1 cellular context compared by ENCODE assay signal in the genomic region with DNA sequence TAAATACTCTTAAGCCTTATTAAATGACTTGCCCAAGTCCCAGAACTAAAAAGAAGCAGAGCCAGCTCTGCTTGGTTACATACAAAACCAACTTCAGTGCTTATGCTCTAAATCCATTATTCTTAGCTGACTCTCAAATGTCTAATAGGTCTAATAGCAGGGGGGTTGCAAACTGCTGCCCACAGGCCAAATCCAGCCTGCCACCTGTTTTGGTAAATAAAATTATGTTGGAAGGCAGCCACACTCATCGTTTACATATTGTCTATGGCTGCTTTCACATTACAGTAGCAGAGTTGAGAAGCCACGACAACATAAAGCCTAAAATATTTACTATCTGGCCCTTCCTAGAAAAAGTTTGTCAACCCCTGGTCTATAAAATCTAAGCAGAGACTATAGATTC.
TF ChIP-seq lines count a peak whose summit lies in the region.

No MANE protein-coding gene starts in this region.

TF ChIP-seq in HepG2, 621 proteins besides CTCF, POLR2A, EP300 and RAD21 (continued from another document):
- TF ChIP-seq, protein P1, sequence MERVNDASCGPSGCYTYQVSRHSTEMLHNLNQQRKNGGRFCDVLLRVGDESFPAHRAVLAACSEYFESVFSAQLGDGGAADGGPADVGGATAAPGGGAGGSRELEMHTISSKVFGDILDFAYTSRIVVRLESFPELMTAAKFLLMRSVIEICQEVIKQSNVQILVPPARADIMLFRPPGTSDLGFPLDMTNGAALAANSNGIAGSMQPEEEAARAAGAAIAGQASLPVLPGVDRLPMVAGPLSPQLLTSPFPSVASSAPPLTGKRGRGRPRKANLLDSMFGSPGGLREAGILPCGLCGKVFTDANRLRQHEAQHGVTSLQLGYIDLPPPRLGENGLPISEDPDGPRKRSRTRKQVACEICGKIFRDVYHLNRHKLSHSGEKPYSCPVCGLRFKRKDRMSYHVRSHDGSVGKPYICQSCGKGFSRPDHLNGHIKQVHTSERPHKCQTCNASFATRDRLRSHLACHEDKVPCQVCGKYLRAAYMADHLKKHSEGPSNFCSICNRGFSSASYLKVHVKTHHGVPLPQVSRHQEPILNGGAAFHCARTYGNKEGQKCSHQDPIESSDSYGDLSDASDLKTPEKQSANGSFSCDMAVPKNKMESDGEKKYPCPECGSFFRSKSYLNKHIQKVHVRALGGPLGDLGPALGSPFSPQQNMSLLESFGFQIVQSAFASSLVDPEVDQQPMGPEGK (CRISPR knock-in tag; IDR thresholded peaks at IDR 0.05), result no peak
- TF ChIP-seq TOPORS (CRISPR knock-in tag; IDR thresholded peaks at IDR 0.05), result no peak
- TF ChIP-seq ZNF335 (CRISPR knock-in tag; IDR thresholded peaks at IDR 0.05), result no peak
- no peak for TF ChIP-seq SMARCE1 (IDR thresholded peaks at IDR 0.05; ENCODE audit: borderline replicate concordance)
- no peak for TF ChIP-seq YEATS4 (CRISPR knock-in tag; IDR thresholded peaks at IDR 0.05; ENCODE audit: borderline replicate concordance)
- TF ChIP-seq ZNF678 (CRISPR knock-in tag; IDR thresholded peaks at IDR 0.05), result no peak
- TF ChIP-seq ZBTB42 (CRISPR knock-in tag; IDR thresholded peaks at IDR 0.05), result no peak
- no peak for TF ChIP-seq ZNF234 (CRISPR knock-in tag; conservative IDR thresholded peaks at IDR 0.05)
- TF ChIP-seq, protein P2, sequence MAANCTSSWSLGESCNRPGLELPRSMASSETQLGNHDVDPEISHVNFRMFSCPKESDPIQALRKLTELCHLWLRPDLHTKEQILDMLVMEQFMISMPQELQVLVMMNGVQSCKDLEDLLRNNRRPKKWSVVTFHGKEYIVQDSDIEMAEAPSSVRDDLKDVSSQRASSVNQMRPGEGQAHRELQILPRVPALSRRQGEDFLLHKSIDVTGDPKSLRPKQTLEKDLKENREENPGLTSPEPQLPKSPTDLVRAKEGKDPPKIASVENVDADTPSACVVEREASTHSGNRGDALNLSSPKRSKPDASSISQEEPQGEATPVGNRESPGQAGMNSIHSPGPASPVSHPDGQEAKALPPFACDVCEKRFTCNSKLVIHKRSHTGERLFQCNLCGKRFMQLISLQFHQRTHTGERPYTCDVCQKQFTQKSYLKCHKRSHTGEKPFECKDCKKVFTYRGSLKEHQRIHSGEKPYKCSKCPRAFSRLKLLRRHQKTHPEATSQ (CRISPR knock-in tag; IDR thresholded peaks at IDR 0.05; ENCODE audit: borderline replicate concordance), result no peak
- no peak for TF ChIP-seq ISX (CRISPR knock-in tag; conservative IDR thresholded peaks at IDR 0.05)
- no peak for TF ChIP-seq SRF (IDR thresholded peaks at IDR 0.05; ENCODE audit: low read depth, low read length)
- TF ChIP-seq MTF1 (CRISPR knock-in tag; IDR thresholded peaks at IDR 0.05), result no peak
- TF ChIP-seq ZNF496 (CRISPR knock-in tag; IDR thresholded peaks at IDR 0.05; ENCODE audit: insufficient replicate concordance), result no peak
- TF ChIP-seq, protein P3, sequence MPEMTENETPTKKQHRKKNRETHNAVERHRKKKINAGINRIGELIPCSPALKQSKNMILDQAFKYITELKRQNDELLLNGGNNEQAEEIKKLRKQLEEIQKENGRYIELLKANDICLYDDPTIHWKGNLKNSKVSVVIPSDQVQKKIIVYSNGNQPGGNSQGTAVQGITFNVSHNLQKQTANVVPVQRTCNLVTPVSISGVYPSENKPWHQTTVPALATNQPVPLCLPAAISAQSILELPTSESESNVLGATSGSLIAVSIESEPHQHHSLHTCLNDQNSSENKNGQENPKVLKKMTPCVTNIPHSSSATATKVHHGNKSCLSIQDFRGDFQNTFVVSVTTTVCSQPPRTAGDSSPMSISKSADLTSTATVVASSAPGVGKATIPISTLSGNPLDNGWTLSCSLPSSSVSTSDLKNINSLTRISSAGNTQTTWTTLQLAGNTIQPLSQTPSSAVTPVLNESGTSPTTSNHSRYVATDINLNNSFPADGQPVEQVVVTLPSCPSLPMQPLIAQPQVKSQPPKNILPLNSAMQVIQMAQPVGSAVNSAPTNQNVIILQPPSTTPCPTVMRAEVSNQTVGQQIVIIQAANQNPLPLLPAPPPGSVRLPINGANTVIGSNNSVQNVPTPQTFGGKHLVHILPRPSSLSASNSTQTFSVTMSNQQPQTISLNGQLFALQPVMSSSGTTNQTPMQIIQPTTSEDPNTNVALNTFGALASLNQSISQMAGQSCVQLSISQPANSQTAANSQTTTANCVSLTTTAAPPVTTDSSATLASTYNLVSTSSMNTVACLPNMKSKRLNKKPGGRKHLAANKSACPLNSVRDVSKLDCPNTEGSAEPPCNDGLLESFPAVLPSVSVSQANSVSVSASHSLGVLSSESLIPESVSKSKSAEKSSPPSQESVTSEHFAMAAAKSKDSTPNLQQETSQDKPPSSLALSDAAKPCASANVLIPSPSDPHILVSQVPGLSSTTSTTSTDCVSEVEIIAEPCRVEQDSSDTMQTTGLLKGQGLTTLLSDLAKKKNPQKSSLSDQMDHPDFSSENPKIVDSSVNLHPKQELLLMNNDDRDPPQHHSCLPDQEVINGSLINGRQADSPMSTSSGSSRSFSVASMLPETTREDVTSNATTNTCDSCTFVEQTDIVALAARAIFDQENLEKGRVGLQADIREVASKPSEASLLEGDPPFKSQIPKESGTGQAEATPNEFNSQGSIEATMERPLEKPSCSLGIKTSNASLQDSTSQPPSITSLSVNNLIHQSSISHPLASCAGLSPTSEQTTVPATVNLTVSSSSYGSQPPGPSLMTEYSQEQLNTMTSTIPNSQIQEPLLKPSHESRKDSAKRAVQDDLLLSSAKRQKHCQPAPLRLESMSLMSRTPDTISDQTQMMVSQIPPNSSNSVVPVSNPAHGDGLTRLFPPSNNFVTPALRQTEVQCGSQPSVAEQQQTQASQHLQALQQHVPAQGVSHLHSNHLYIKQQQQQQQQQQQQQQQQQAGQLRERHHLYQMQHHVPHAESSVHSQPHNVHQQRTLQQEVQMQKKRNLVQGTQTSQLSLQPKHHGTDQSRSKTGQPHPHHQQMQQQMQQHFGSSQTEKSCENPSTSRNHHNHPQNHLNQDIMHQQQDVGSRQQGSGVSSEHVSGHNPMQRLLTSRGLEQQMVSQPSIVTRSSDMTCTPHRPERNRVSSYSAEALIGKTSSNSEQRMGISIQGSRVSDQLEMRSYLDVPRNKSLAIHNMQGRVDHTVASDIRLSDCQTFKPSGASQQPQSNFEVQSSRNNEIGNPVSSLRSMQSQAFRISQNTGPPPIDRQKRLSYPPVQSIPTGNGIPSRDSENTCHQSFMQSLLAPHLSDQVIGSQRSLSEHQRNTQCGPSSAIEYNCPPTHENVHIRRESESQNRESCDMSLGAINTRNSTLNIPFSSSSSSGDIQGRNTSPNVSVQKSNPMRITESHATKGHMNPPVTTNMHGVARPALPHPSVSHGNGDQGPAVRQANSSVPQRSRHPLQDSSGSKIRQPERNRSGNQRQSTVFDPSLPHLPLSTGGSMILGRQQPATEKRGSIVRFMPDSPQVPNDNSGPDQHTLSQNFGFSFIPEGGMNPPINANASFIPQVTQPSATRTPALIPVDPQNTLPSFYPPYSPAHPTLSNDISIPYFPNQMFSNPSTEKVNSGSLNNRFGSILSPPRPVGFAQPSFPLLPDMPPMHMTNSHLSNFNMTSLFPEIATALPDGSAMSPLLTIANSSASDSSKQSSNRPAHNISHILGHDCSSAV (CRISPR knock-in tag; IDR thresholded peaks at IDR 0.05; ENCODE audit: borderline replicate concordance), result no peak
